ENCODE assay signal across 21 cellular contexts in genomic region chr1:220040028-220040596, GRCh38.
"Had no signal": no experiment of that assay in that cellular context is flagged by ENCODE, and none has a peak within 500 bp of the region (broad histone marks: within the 10 kb centered on the region; RNA-seq: fewer than 3 reads in every experiment).

No MANE protein-coding gene starts in this region.

- H3K4me3 Mint-ChIP-seq: activated B cell treated with CpG ODN at 0.5 μM for 24 hours; effector memory CD8-positive, alpha-beta T cell; natural killer cell treated with Interleukin-12 subunit alpha and Interleukin-12 subunit beta and Interleukin-15 and Interleukin-18, amount 100 ng/mL, for 72 hours had no signal

- H3K4me2 ChIP-seq: hepatocyte had no signal

- H3K27me3 Mint-ChIP-seq: activated B cell treated with CpG ODN at 0.5 μM for 24 hours; effector memory CD8-positive, alpha-beta T cell; natural killer cell treated with Interleukin-12 subunit alpha and Interleukin-12 subunit beta and Interleukin-15 and Interleukin-18, amount 100 ng/mL, for 72 hours had no signal

- H3K9me3 Mint-ChIP-seq: activated B cell treated with CpG ODN at 0.5 μM for 24 hours; effector memory CD8-positive, alpha-beta T cell; natural killer cell treated with Interleukin-12 subunit alpha and Interleukin-12 subunit beta and Interleukin-15 and Interleukin-18, amount 100 ng/mL, for 72 hours had no signal

- H3K9me3 ChIP-seq: gastroesophageal sphincter, mucosa of descending colon, right atrium auricular region, spleen, stomach, thyroid gland, upper lobe of left lung, vagina had no signal

- H3K27ac Mint-ChIP-seq: activated B cell treated with CpG ODN at 0.5 μM for 24 hours; natural killer cell treated with Interleukin-12 subunit alpha and Interleukin-12 subunit beta and Interleukin-15 and Interleukin-18, amount 100 ng/mL, for 72 hours had no signal

- H3K4me3 ChIP-seq: gastroesophageal sphincter, hepatocyte, mucosa of descending colon, right atrium auricular region, spleen, stomach, thyroid gland, upper lobe of left lung, vagina had no signal

- ATAC-seq: effector memory CD8-positive, alpha-beta T cell; gastroesophageal sphincter; left ventricle myocardium superior; mucosa of descending colon; natural killer cell treated with Interleukin-12 subunit alpha and Interleukin-12 subunit beta and Interleukin-15 and Interleukin-18, amount 100 ng/mL, for 72 hours had no signal

- DNase-seq: activated B cell treated with CpG ODN at 0.5 μM for 24 hours; activated CD4-positive, alpha-beta T cell treated with anti-CD3 and anti-CD28 coated beads for 4 hours; activated CD4-positive, alpha-beta T cell treated with anti-CD3 and anti-CD28 coated beads, Interleukin-2, amount 50 U/mL, for 4 hours; activated naive CD4-positive, alpha-beta T cell treated with Interleukin-2 at 50 U/mL for 16 hours; amygdala; cortex of kidney; effector memory CD8-positive, alpha-beta T cell; erythroblast; islet precursor cell; left ventricle myocardium superior; mucosa of descending colon; spleen; stomach; T-helper 2 cell; thyroid gland; upper lobe of left lung had no signal

- H2AFZ ChIP-seq: hepatocyte had no signal

- H3K27me3 ChIP-seq: gastroesophageal sphincter, hepatocyte, right atrium auricular region, spleen, stomach, thyroid gland, upper lobe of left lung, vagina had no signal

- H3K27ac ChIP-seq: gastroesophageal sphincter, hepatocyte, right atrium auricular region, spleen, stomach, thyroid gland, upper lobe of left lung, vagina had no signal
